In the genomic region with DNA sequence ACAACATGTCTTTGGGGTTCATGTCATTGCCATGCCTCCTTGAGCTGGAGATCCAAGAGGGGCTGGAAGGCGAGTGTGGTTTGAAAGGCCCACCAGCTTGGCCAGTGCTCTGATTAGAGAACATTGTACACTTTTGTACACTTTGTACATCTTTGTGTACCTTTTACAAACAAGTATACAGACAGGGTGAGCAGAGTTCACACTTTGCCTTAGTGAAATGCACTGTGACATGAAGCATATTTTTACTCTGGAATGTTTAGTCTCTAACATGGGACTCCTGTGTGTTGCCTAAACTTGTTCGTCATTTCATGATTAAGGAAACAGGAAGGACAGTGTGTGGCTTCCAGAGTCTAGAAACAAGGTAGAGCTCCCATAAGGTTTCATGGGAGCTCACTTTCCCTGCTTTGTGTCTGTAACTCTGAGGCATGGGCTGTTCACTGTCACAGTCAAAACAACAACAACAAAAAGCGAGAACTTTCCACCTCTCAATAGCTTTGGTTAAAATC, we compare ENCODE assay signal across 20 cellular contexts.
DNase-seq lines count a peak whose midpoint lies in the region; ATAC-seq and TF ChIP-seq lines count a peak whose summit lies in the region.
"Had no signal": no experiment of that assay in that cellular context is flagged by ENCODE, and none has a peak within 500 bp of the region (broad histone marks: within the 10 kb centered on the region; RNA-seq: fewer than 3 reads in every experiment).

No MANE protein-coding gene starts in this region.

- no peaks in the 10 kb centered on the region for H3K79me2 ChIP-seq in GM23338 (replicated peaks; ENCODE audit: insufficient read depth)
- no peaks in the 10 kb centered on the region for H3K79me2 ChIP-seq in Loucy (ENCODE audit: insufficient read depth, low read length)

- no peaks in the 10 kb centered on the region for H3K36me3 ChIP-seq in GM23338 (ENCODE audit: insufficient read depth)
- H3K36me3 ChIP-seq in Loucy (ENCODE audit: insufficient read depth, low read length) = no peaks in the 10 kb centered on the region
- H3K36me3 ChIP-seq in neuron (ENCODE audit: insufficient read depth, low read length) = no peaks in the 10 kb centered on the region
- H3K36me3 ChIP-seq: BLaER1 treated with 17β-estradiol and CSF1 and Interleukin-3, amounts not matched to agents 10 nM and 100 nM had no signal

- TF ChIP-seq CTCF in GM23338 (conservative IDR thresholded peaks at IDR 0.05; ENCODE audit: low read depth in 2 of 2) (no peak), Loucy (conservative IDR thresholded peaks at IDR 0.05; ENCODE audit: low read length) (no peak), endothelial cell (IDR thresholded peaks at IDR 0.05; ENCODE audit: unreplicated experiment) (no peak)

- H3K9ac ChIP-seq in Loucy (ENCODE audit: low read depth, low read length, poor library complexity, severe bottlenecking) = no peak overlapping the region
- H3K9ac ChIP-seq: BLaER1 treated with 17β-estradiol and CSF1 and Interleukin-3, amounts not matched to agents 10 nM and 100 nM; SK-N-SH had no signal

- no peak overlapping the region for H3K4me3 Mint-ChIP-seq in GM23338
- H3K4me3 Mint-ChIP-seq in endothelial cell (ENCODE audit: unreplicated experiment) = no peak overlapping the region
- H3K4me3 Mint-ChIP-seq: CD8-positive, alpha-beta memory T cell had no signal

- no peaks in the 10 kb centered on the region for H3K27me3 ChIP-seq in GM23338 (ENCODE audit: insufficient read depth)
- no peaks in the 10 kb centered on the region for H3K27me3 ChIP-seq in Loucy (ENCODE audit: insufficient read depth, low read length, poor library complexity, severe bottlenecking)
- H3K27me3 ChIP-seq in neuron (ENCODE audit: insufficient read depth, low read length) = no peaks in the 10 kb centered on the region
- H3K27me3 ChIP-seq: BLaER1 treated with 17β-estradiol and CSF1 and Interleukin-3, amounts not matched to agents 10 nM and 100 nM had no signal

- peak overlapping the region; percentile 45; the same call in 1 of the 2 replicates for H2AFZ ChIP-seq in GM23338
- 0 out of 2 replicates have a peak overlapping the region, but pooled peaks have one; percentile 3 for H2AFZ ChIP-seq in Loucy (ENCODE audit: low read length)
- peak overlapping the region; percentile 44 for H2AFZ ChIP-seq in neuron (ENCODE audit: low read depth, low read length)

- H3K36me3 Mint-ChIP-seq in GM23338 (ENCODE audit: low read depth) (peaks cover 12% of the 10 kb centered on the region), endothelial cell (ENCODE audit: low read depth, unreplicated experiment) (peaks cover 5% of the 10 kb centered on the region)
- H3K36me3 Mint-ChIP-seq: CD8-positive, alpha-beta memory T cell had no signal

- ATAC-seq in GM23338 = no peak; the same call in 2 of the 3 replicates
- ATAC-seq in HG03571 (IDR thresholded peaks at IDR 0.05; ENCODE audit: unreplicated experiment) = no peak

- H3K27ac ChIP-seq in GM23338 (ENCODE audit: low read depth) (no peak overlapping the region), epithelial cell of prostate (peak overlapping the region; percentile 49)
- H3K27ac ChIP-seq: BLaER1 treated with 17β-estradiol and CSF1 and Interleukin-3, amounts not matched to agents 10 nM and 100 nM had no signal

- H3K9me3 ChIP-seq in Loucy (ENCODE audit: insufficient read depth, low read depth, low read length) = no peaks in the 10 kb centered on the region
- no peaks in the 10 kb centered on the region for H3K9me3 ChIP-seq in neuron (ENCODE audit: low read length)
- H3K9me3 ChIP-seq: BLaER1 treated with 17β-estradiol and CSF1 and Interleukin-3, amounts not matched to agents 10 nM and 100 nM; SK-N-SH had no signal

- peaks cover 9% of the 10 kb centered on the region for H3K9me3 Mint-ChIP-seq in GM23338
- no peaks in the 10 kb centered on the region for H3K9me3 Mint-ChIP-seq in endothelial cell (ENCODE audit: unreplicated experiment)
- H3K9me3 Mint-ChIP-seq: CD8-positive, alpha-beta memory T cell had no signal

- H3K27ac Mint-ChIP-seq in GM23338 (peak overlapping the region; percentile 17; the same call in 1 of the 2 replicates), endothelial cell (ENCODE audit: unreplicated experiment) (no peak overlapping the region)

- H3K9me2 ChIP-seq in GM23338 (ENCODE audit: insufficient read depth) = peaks cover 16% of the 10 kb centered on the region
- no peaks in the 10 kb centered on the region for H3K9me2 ChIP-seq in Loucy (replicated peaks; ENCODE audit: low read depth, low read length)
- H3K9me2 ChIP-seq: SK-N-SH had no signal

- H4K20me1 ChIP-seq in GM23338 (replicated peaks; ENCODE audit: insufficient read depth) = no peaks in the 10 kb centered on the region
- no peaks in the 10 kb centered on the region for H4K20me1 ChIP-seq in Loucy (ENCODE audit: insufficient read depth, low read length, poor library complexity, severe bottlenecking)
- H4K20me1 ChIP-seq: BLaER1 treated with 17β-estradiol and CSF1 and Interleukin-3, amounts not matched to agents 10 nM and 100 nM had no signal

- H3F3A ChIP-seq in GM23338 (replicated peaks; ENCODE audit: low read depth) (no peaks in the 10 kb centered on the region), Loucy (ENCODE audit: low read depth) (no peaks in the 10 kb centered on the region)

- DNase-seq in GM23338 (ENCODE audit: low spot score) = no peak
- no peak for DNase-seq in epithelial cell of prostate (ENCODE audit: low read depth, low spot score)
- DNase-seq in stimulated activated CD4-positive, alpha-beta T cell treated with anti-CD3 and anti-CD28 coated beads, Interleukin-4, amount 100 ng/mL, for 1 hour = no peak
- DNase-seq in endothelial cell (ENCODE audit: low spot score) = no peak
- no peak for DNase-seq in A172 (ENCODE audit: low spot score)
- DNase-seq: CD8-positive, alpha-beta memory T cell; H7; KBM-7; NCI-H1048; NCI-H1436; NCI-H1930; NCI-H226; NCI-H524; NCI-H82; SHP77 treated with DMSO at 0.1 percent for 48 hours; SK-N-SH had no signal

- peaks cover 25% of the 10 kb centered on the region for H3K4me1 Mint-ChIP-seq in GM23338
- no peaks in the 10 kb centered on the region for H3K4me1 Mint-ChIP-seq in endothelial cell (ENCODE audit: unreplicated experiment)
- H3K4me1 Mint-ChIP-seq: CD8-positive, alpha-beta memory T cell had no signal

- peaks cover 5% of the 10 kb centered on the region for H3K27me3 Mint-ChIP-seq in GM23338 (ENCODE audit: insufficient read depth, low read depth, poor library complexity)
- peaks cover 2% of the 10 kb centered on the region for H3K27me3 Mint-ChIP-seq in endothelial cell (ENCODE audit: unreplicated experiment)

- H3K4me2 ChIP-seq in GM23338 = no peak overlapping the region
- no peak overlapping the region for H3K4me2 ChIP-seq in Loucy (ENCODE audit: low read depth, low read length, poor library complexity, severe bottlenecking)
- H3K4me2 ChIP-seq: BLaER1 treated with 17β-estradiol and CSF1 and Interleukin-3, amounts not matched to agents 10 nM and 100 nM; SK-N-SH had no signal

- peaks cover 5% of the 10 kb centered on the region; the same call in 1 of the 2 replicates for H3K4me1 ChIP-seq in GM23338 (ENCODE audit: insufficient read depth)
- H3K4me1 ChIP-seq in Loucy (ENCODE audit: insufficient read depth, low read length, poor library complexity, severe bottlenecking) = peaks cover 12% of the 10 kb centered on the region
- H3K4me1 ChIP-seq in neuron (ENCODE audit: insufficient read depth, low read length) = peaks cover 28% of the 10 kb centered on the region
- H3K4me1 ChIP-seq: BLaER1 treated with 17β-estradiol and CSF1 and Interleukin-3, amounts not matched to agents 10 nM and 100 nM had no signal

- H3K4me3 ChIP-seq in GM23338 (no peak overlapping the region), Loucy (ENCODE audit: low read length, poor library complexity, severe bottlenecking) (no peak overlapping the region), neuron (ENCODE audit: low read length) (no peak overlapping the region)
- H3K4me3 ChIP-seq: BLaER1 treated with 17β-estradiol and CSF1 and Interleukin-3, amounts not matched to agents 10 nM and 100 nM had no signal

TF ChIP-seq in GM23338, 12 proteins besides CTCF, POLR2A, EP300 and RAD21 (continues in another document):
- TF ChIP-seq, protein P1, sequence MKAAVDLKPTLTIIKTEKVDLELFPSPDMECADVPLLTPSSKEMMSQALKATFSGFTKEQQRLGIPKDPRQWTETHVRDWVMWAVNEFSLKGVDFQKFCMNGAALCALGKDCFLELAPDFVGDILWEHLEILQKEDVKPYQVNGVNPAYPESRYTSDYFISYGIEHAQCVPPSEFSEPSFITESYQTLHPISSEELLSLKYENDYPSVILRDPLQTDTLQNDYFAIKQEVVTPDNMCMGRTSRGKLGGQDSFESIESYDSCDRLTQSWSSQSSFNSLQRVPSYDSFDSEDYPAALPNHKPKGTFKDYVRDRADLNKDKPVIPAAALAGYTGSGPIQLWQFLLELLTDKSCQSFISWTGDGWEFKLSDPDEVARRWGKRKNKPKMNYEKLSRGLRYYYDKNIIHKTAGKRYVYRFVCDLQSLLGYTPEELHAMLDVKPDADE (IDR thresholded peaks at IDR 0.05) = no peak
- TF ChIP-seq EZH2 (IDR thresholded peaks at IDR 0.05; ENCODE audit: low read depth, unreplicated experiment) (no peak), STAT1 (IDR thresholded peaks at IDR 0.05; ENCODE audit: unreplicated experiment) (no peak), POLR2AphosphoS5 (IDR thresholded peaks at IDR 0.05; ENCODE audit: low read depth) (no peak), ZNF331 (CRISPR knock-in tag; IDR thresholded peaks at IDR 0.05; ENCODE audit: low read depth) (no peak)
